ENCODE assay signal across 27 cellular contexts in genomic region chr1:63205776-63206175, GRCh38.
DNase-seq lines count a peak whose midpoint lies in the region; TF ChIP-seq lines count a peak whose summit lies in the region.
"Had no signal": no experiment of that assay in that cellular context is flagged by ENCODE, and none has a peak within 500 bp of the region (broad histone marks: within the 10 kb centered on the region; RNA-seq: fewer than 3 reads in every experiment).

No MANE protein-coding gene starts in this region.

- no peak for TF ChIP-seq CTCF in HEK293 (tag by site-specific recombination; IDR thresholded peaks at IDR 0.05)

- H3K36me3 ChIP-seq in HEK293 (ENCODE audit: control insufficient read depth in 2 of 2, insufficient read depth in 1 of 2, low read length in 2 of 2) = no peaks in the 10 kb centered on the region
- H3K36me3 ChIP-seq: BE2C; BLaER1; BLaER1 treated with 17β-estradiol and CSF1 and Interleukin-3, amounts not matched to agents 10 nM and 100 nM had no signal

- H3K9me3 ChIP-seq in HEK293 (ENCODE audit: control insufficient read depth, insufficient read depth, low read depth, low read length) = no peaks in the 10 kb centered on the region
- H3K9me3 ChIP-seq: A549; BE2C; BLaER1; BLaER1 treated with 17β-estradiol and CSF1 and Interleukin-3, amounts not matched to agents 10 nM and 100 nM; Caco-2 had no signal

- no peak overlapping the region for H3K4me3 ChIP-seq in HEK293 (ENCODE audit: low read depth, low read length)
- H3K4me3 ChIP-seq: A549; BLaER1; BLaER1 treated with 17β-estradiol and CSF1 and Interleukin-3, amounts not matched to agents 10 nM and 100 nM had no signal

- no peaks in the 10 kb centered on the region for H3K4me1 ChIP-seq in HEK293 (ENCODE audit: control insufficient read depth, insufficient read depth, low read length)
- H3K4me1 ChIP-seq: A549; BE2C; BLaER1; BLaER1 treated with 17β-estradiol and CSF1 and Interleukin-3, amounts not matched to agents 10 nM and 100 nM; Caco-2 had no signal

- DNase-seq in middle frontal gyrus (ENCODE audit: extremely low spot score, low spot score) = no peak
- DNase-seq: 8988T; ACHN; AML-193; BE2C; C1 segment of cervical spinal cord; Caco-2; Calu3; CD4-positive, alpha-beta memory T cell; CD4-positive, alpha-beta T cell; CD4-positive, CD25-positive, alpha-beta regulatory T cell; CD8-positive, alpha-beta memory T cell; CD8-positive, alpha-beta T cell; COR-L47; DMS 273 treated with DMSO at 0.1 percent for 48 hours; DMS153; DMS53; DMS79; DMS79 treated with DMSO at 0.1 percent for 48 hours; DND-41; EL had no signal

- no peak overlapping the region for H3K27ac ChIP-seq in HEK293 (ENCODE audit: extremely low read depth, low read depth, low read length)
- H3K27ac ChIP-seq: 22Rv1; A549; BLaER1; BLaER1 treated with 17β-estradiol and CSF1 and Interleukin-3, amounts not matched to agents 10 nM and 100 nM; C4-2B had no signal

- CTCF ChIA-PET in HEK293 (lab: Yijun Ruan, JAX) = no interaction called here

- POLR2A ChIA-PET in HEK293 (lab: Yijun Ruan, JAX) = no interaction called here

TF ChIP-seq in HEK293, 187 proteins besides CTCF, POLR2A, EP300 and RAD21:
- TF ChIP-seq ZNF596 (tag by site-specific recombination; IDR thresholded peaks at IDR 0.05) = no peak
- peak; percentile 96 for TF ChIP-seq ZNF610 (tag by site-specific recombination; IDR thresholded peaks at IDR 0.05; ENCODE audit: borderline replicate concordance)
- no peak for TF ChIP-seq HOXA7 (CRISPR knock-in tag; IDR thresholded peaks at IDR 0.05; ENCODE audit: borderline replicate concordance)
- no peak for TF ChIP-seq ZNF16 (tag by site-specific recombination; IDR thresholded peaks at IDR 0.05; ENCODE audit: low read depth)
- TF ChIP-seq ZNF175 (tag by site-specific recombination; IDR thresholded peaks at IDR 0.05) = no peak
- TF ChIP-seq ZNF433 (tag by site-specific recombination; IDR thresholded peaks at IDR 0.05; ENCODE audit: low read depth) = no peak
- TF ChIP-seq IKZF3 (tag by site-specific recombination; IDR thresholded peaks at IDR 0.05) = no peak
- no peak for TF ChIP-seq ZNF501 (tag by site-specific recombination; IDR thresholded peaks at IDR 0.05)
- no peak for TF ChIP-seq BCL6B (tag by site-specific recombination; IDR thresholded peaks at IDR 0.05)
